ENCODE assay signal across 10 cellular contexts in genomic region chr3:104102386-104102785, GRCh38.
DNase-seq lines count a peak whose midpoint lies in the region; ATAC-seq and TF ChIP-seq lines count a peak whose summit lies in the region.
"Had no signal": no experiment of that assay in that cellular context is flagged by ENCODE, and none has a peak within 500 bp of the region (broad histone marks: within the 10 kb centered on the region; RNA-seq: fewer than 3 reads in every experiment).

No MANE protein-coding gene starts in this region.

- H3K79me2 ChIP-seq in MM.1S (ENCODE audit: low read length), result no peaks in the 10 kb centered on the region
- no peaks in the 10 kb centered on the region for H3K79me2 ChIP-seq in SU-DHL-6 (ENCODE audit: insufficient read depth, low read length)

- H3F3A ChIP-seq in MM.1S (ENCODE audit: insufficient read depth, low read length) (no peaks in the 10 kb centered on the region), SU-DHL-6 (ENCODE audit: insufficient read depth) (no peaks in the 10 kb centered on the region)

- intact Hi-C loops in natural killer cell (cut with micrococcal nuclease), result no loop called here

- H4K20me1 ChIP-seq in MM.1S (ENCODE audit: insufficient read depth, low read length) (no peaks in the 10 kb centered on the region), SU-DHL-6 (ENCODE audit: low read depth, low read length) (no peaks in the 10 kb centered on the region)

- H3K9me2 ChIP-seq in MM.1S (replicated peaks; ENCODE audit: insufficient read depth, low read length), result no peaks in the 10 kb centered on the region
- no peaks in the 10 kb centered on the region for H3K9me2 ChIP-seq in SU-DHL-6 (replicated peaks; ENCODE audit: insufficient read depth, low read length)

- H3K4me1 Mint-ChIP-seq in natural killer cell, result no peaks in the 10 kb centered on the region

- H3K27me3 ChIP-seq in AG04450 (ENCODE audit: control insufficient read depth, insufficient read depth, low read length), result no peaks in the 10 kb centered on the region
- no peaks in the 10 kb centered on the region for H3K27me3 ChIP-seq in MM.1S (replicated peaks; ENCODE audit: insufficient read depth, low read length)
- H3K27me3 ChIP-seq in SU-DHL-6 (ENCODE audit: low read length), result no peaks in the 10 kb centered on the region

- H3K36me3 ChIP-seq in MM.1S (replicated peaks; ENCODE audit: insufficient read depth, low read length), result no peaks in the 10 kb centered on the region
- H3K36me3 ChIP-seq in SU-DHL-6 (ENCODE audit: low read length), result no peaks in the 10 kb centered on the region

- peaks cover 3 to 5% of the 10 kb centered on the region in 2 donors for H3K9me3 Mint-ChIP-seq in natural killer cell
- H3K9me3 Mint-ChIP-seq: IgD-negative memory B cell had no signal

- no peak overlapping the region for H3K4me2 ChIP-seq in MM.1S (ENCODE audit: low read depth, low read length)
- H3K4me2 ChIP-seq in SU-DHL-6 (ENCODE audit: low read depth, low read length, poor library complexity, severe bottlenecking), result no peak overlapping the region

- no peaks in the 10 kb centered on the region for H3K36me3 Mint-ChIP-seq in natural killer cell
- H3K36me3 Mint-ChIP-seq: IgD-negative memory B cell had no signal

- no peak overlapping the region for H3K27ac Mint-ChIP-seq in natural killer cell
- H3K27ac Mint-ChIP-seq: IgD-negative memory B cell had no signal

- ATAC-seq in HG02610 (IDR thresholded peaks at IDR 0.05; ENCODE audit: unreplicated experiment), result peak; percentile 94
- ATAC-seq in natural killer cell, result no peak

- TF ChIP-seq CTCF in AG04450 (IDR thresholded peaks at IDR 0.05; ENCODE audit: low read depth, low read length), result peak; percentile 65
- TF ChIP-seq CTCF in GM13976 (IDR thresholded peaks at IDR 0.05; ENCODE audit: borderline replicate concordance, control extremely low read depth, extremely low read depth, insufficient read depth, missing control alignments), result peak; percentile 71
- TF ChIP-seq CTCF in MM.1S (IDR thresholded peaks at IDR 0.05; ENCODE audit: low read length), result peak; percentile 73
- TF ChIP-seq CTCF in SU-DHL-6 (IDR thresholded peaks at IDR 0.05; ENCODE audit: insufficient read depth, low read length, poor library complexity, severe bottlenecking), result peak; percentile 77
- no peak for TF ChIP-seq CTCF in natural killer cell (IDR thresholded peaks at IDR 0.05)

- DNase-seq in AG04450 (ENCODE audit: low read depth, low spot score) (peak; percentile 8), GM13976 (ENCODE audit: low spot score) (peak; percentile 46), MM.1S (peak; percentile 57), iPS DF 19.7 (ENCODE audit: low read depth, low spot score) (peak; percentile 54), natural killer cell (no peak)
- no peak for DNase-seq in stimulated activated CD8-positive, alpha-beta memory T cell treated with anti-CD3 and anti-CD28 coated beads, Interleukin-4, amount 100 ng/mL, for 48 hours

- no peaks in the 10 kb centered on the region for H3K27me3 Mint-ChIP-seq in natural killer cell (ENCODE audit: low read depth in 2 of 2)

- H3K9ac ChIP-seq in MM.1S (ENCODE audit: low read length), result no peak overlapping the region
- H3K9ac ChIP-seq in SU-DHL-6 (ENCODE audit: low read length), result no peak overlapping the region

- H3K4me3 ChIP-seq in AG04450 (ENCODE audit: low read depth, low read length) (no peak overlapping the region), MM.1S (ENCODE audit: low read length) (no peak overlapping the region), SU-DHL-6 (ENCODE audit: insufficient read depth, low read length, poor library complexity, severe bottlenecking) (no peak overlapping the region)
- H3K4me3 ChIP-seq: lung had no signal

- no peaks in the 10 kb centered on the region for H3K4me1 ChIP-seq in MM.1S (ENCODE audit: low read length)

- CTCF ChIA-PET in AG04450 (lab: Charles Lee), result interaction anchor here (0.6 to 1.8 kb wide), 6 partner anchors 10 to 1414 kb away, joined by 3 to 4 read pairs (median 3); no protein-coding TSS in a partner anchor

- POLR2A ChIA-PET in AG04450 (lab: Yijun Ruan, JAX), result no interaction called here

- in situ Hi-C loops in GM13976 (cut with MboI; ENCODE audit: low sequenced_read_pairs, unreplicated experiment), result no loop called here

- H3K9me3 ChIP-seq in AG04450 (ENCODE audit: control insufficient read depth, insufficient read depth, low read length), result no peaks in the 10 kb centered on the region; the same call in 1 of the 2 replicates
- H3K9me3 ChIP-seq in MM.1S (replicated peaks; ENCODE audit: insufficient read depth, low read length), result no peaks in the 10 kb centered on the region
- no peaks in the 10 kb centered on the region for H3K9me3 ChIP-seq in SU-DHL-6 (ENCODE audit: insufficient read depth, low read length)

- no peak overlapping the region for H3K4me3 Mint-ChIP-seq in natural killer cell
- H3K4me3 Mint-ChIP-seq: IgD-negative memory B cell had no signal

- H2AFZ ChIP-seq in MM.1S (ENCODE audit: low read length), result peak overlapping the region; percentile 43
- peak overlapping the region; percentile 83 for H2AFZ ChIP-seq in SU-DHL-6 (ENCODE audit: low read depth, low read length, severe bottlenecking)

- H3K27ac ChIP-seq in AG04450 (ENCODE audit: low read depth, low read length) (no peak overlapping the region), MM.1S (ENCODE audit: low read length) (no peak overlapping the region), SU-DHL-6 (ENCODE audit: low read depth, low read length) (no peak overlapping the region)

Comparison
In these comparisons a context has a peak if more than half of its experiments do, and no peak if none do; other contexts are left out.
1. DNase-seq: peak in AG04450 (single experiment), GM13976 (single experiment), MM.1S (single experiment) and iPS DF 19.7 (single experiment); none in stimulated activated CD8-positive, alpha-beta memory T cell treated with anti-CD3 and anti-CD28 coated beads, Interleukin-4, amount 100 ng/mL, for 48 hours (single experiment) and natural killer cell (single experiment).